40 cellular contexts compared by ENCODE assay signal in the genomic region with DNA sequence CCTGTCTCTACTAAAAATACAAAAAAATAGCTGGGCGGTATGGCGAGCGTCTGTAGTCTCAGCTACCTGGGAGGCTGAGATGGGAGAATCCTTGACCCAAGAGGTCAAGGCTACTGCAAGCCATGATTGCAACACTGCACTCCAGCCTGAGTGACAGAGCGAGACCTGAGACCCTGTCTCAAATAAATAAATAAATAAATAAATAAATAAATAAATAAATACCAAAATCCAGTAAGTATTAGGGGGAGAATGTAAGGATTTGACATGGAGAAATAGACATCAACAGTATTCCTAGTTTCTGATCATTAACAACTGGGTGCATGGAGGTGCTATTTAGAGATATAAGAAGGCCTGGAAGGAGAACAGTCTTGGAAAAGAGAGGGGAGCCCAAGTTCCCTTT.
"Had no signal": no experiment of that assay in that cellular context is flagged by ENCODE, and none has a peak within 500 bp of the region (broad histone marks: within the 10 kb centered on the region; RNA-seq: fewer than 3 reads in every experiment).

No MANE protein-coding gene starts in this region.

- H3K4me3 ChIP-seq: adrenal gland, ascending aorta, body of pancreas, breast epithelium, cardiac muscle cell had no signal

- H3K27ac Mint-ChIP-seq: activated naive CD4-positive, alpha-beta T cell treated with anti-CD3 and anti-CD28 coated beads for 36 hours; activated naive CD4-positive, alpha-beta T cell treated with anti-CD3 and anti-CD28 coated beads, Interleukin-2, amount 10 ng/mL, durations not matched to agents 7 days and 5 days; activated naive CD4-positive, alpha-beta T cell treated with anti-CD3 and anti-CD28 coated beads, Interleukin-2, amount 50 U/mL, for 24 hours; activated naive CD4-positive, alpha-beta T cell treated with anti-CD3 and anti-CD28 coated beads, Interleukin-2, amount 50 U/mL, for 72 hours; activated naive CD8-positive, alpha-beta T cell; activated naive CD8-positive, alpha-beta T cell treated with anti-CD3 and anti-CD28 coated beads for 36 hours; activated naive CD8-positive, alpha-beta T cell treated with anti-CD3 and anti-CD28 coated beads, Interleukin-2, amount 10 ng/mL, durations not matched to agents 7 days and 5 days; activated naive CD8-positive, alpha-beta T cell treated with anti-CD3 and anti-CD28 coated beads, Interleukin-2, amount 50 U/mL, for 24 hours; activated T-cell treated with anti-CD3 and anti-CD28 coated beads, Interleukin-2, amount 50 U/mL, for 24 hours; activated T-cell treated with anti-CD3 and anti-CD28 coated beads, Interleukin-2, amount 50 U/mL, for 72 hours; activated T-helper 1 cell treated with anti-CD3 and anti-CD28 coated beads, Interleukin-12 subunit alpha, Interleukin-12 subunit beta, Interleukin-2, Interleukin-4 antibody, amounts not matched to agents 30 ng/mL and 10 ng/mL and 1 ng/mL, durations not matched to agents 14 hours and 24 hours and 36 hours; activated T-helper 17 cell treated with anti-CD3 and anti-CD28 coated beads, Interleukin-2, amount 50 U/mL, for 72 hours; activated T-helper 2 cell treated with anti-CD3 and anti-CD28 coated beads, Interferon-gamma antibody, Interleukin-2, Interleukin-4, amounts not matched to agents 10 μg/mL and 5 μg/mL and 100 μg/mL, durations not matched to agents 14 hours and 24 hours and 36 hours; brain had no signal

- H3K4me1 Mint-ChIP-seq: activated naive CD4-positive, alpha-beta T cell treated with anti-CD3 and anti-CD28 coated beads, Interleukin-2, amount 50 U/mL, for 24 hours; activated naive CD8-positive, alpha-beta T cell treated with anti-CD3 and anti-CD28 coated beads for 36 hours; activated naive CD8-positive, alpha-beta T cell treated with anti-CD3 and anti-CD28 coated beads, Interleukin-2, amount 50 U/mL, for 24 hours; activated T-helper 17 cell treated with anti-CD3 and anti-CD28 coated beads, Interleukin-2, amount 50 U/mL, for 72 hours; brain; central memory CD8-positive, alpha-beta T cell had no signal

- H3K27me3 Mint-ChIP-seq: activated naive CD4-positive, alpha-beta T cell treated with anti-CD3 and anti-CD28 coated beads, Interleukin-2, amount 10 ng/mL, durations not matched to agents 7 days and 5 days; activated naive CD4-positive, alpha-beta T cell treated with anti-CD3 and anti-CD28 coated beads, Interleukin-2, amount 50 U/mL, for 24 hours; activated naive CD8-positive, alpha-beta T cell; activated naive CD8-positive, alpha-beta T cell treated with anti-CD3 and anti-CD28 coated beads for 36 hours; activated naive CD8-positive, alpha-beta T cell treated with anti-CD3 and anti-CD28 coated beads, Interleukin-2, amount 10 ng/mL, durations not matched to agents 7 days and 5 days; activated naive CD8-positive, alpha-beta T cell treated with anti-CD3 and anti-CD28 coated beads, Interleukin-2, amount 50 U/mL, for 24 hours; activated T-cell treated with anti-CD3 and anti-CD28 coated beads, Interleukin-2, amount 50 U/mL, for 24 hours; activated T-helper 17 cell treated with anti-CD3 and anti-CD28 coated beads, Interleukin-2, amount 50 U/mL, for 72 hours; brain; central memory CD8-positive, alpha-beta T cell had no signal

- H3K27ac ChIP-seq: adrenal gland, ascending aorta, body of pancreas, brain microvascular endothelial cell, breast epithelium, cardiac muscle cell had no signal

- H3K36me3 ChIP-seq: adrenal gland, ascending aorta, brain microvascular endothelial cell, breast epithelium, cardiac muscle cell had no signal

- H3K36me3 Mint-ChIP-seq: activated naive CD4-positive, alpha-beta T cell treated with anti-CD3 and anti-CD28 coated beads, Interleukin-2, amount 10 ng/mL, durations not matched to agents 7 days and 5 days; activated naive CD4-positive, alpha-beta T cell treated with anti-CD3 and anti-CD28 coated beads, Interleukin-2, amount 50 U/mL, for 24 hours; activated naive CD4-positive, alpha-beta T cell treated with anti-CD3 and anti-CD28 coated beads, Interleukin-2, amount 50 U/mL, for 72 hours; activated naive CD8-positive, alpha-beta T cell; activated naive CD8-positive, alpha-beta T cell treated with anti-CD3 and anti-CD28 coated beads for 36 hours; brain had no signal

- FAIRE-seq: astrocyte, bronchial epithelial cell had no signal

- H3K4me3 Mint-ChIP-seq: activated naive CD4-positive, alpha-beta T cell treated with anti-CD3 and anti-CD28 coated beads for 36 hours; activated naive CD4-positive, alpha-beta T cell treated with anti-CD3 and anti-CD28 coated beads, Interleukin-2, amount 10 ng/mL, durations not matched to agents 7 days and 5 days; activated naive CD4-positive, alpha-beta T cell treated with anti-CD3 and anti-CD28 coated beads, Interleukin-2, amount 50 U/mL, for 24 hours; activated naive CD8-positive, alpha-beta T cell; activated naive CD8-positive, alpha-beta T cell treated with anti-CD3 and anti-CD28 coated beads for 36 hours; activated naive CD8-positive, alpha-beta T cell treated with anti-CD3 and anti-CD28 coated beads, Interleukin-2, amount 10 ng/mL, durations not matched to agents 7 days and 5 days; activated naive CD8-positive, alpha-beta T cell treated with anti-CD3 and anti-CD28 coated beads, Interleukin-2, amount 50 U/mL, for 24 hours; activated T-cell treated with anti-CD3 and anti-CD28 coated beads, Interleukin-2, amount 50 U/mL, for 24 hours; activated T-cell treated with anti-CD3 and anti-CD28 coated beads, Interleukin-2, amount 50 U/mL, for 4 hours; activated T-cell treated with anti-CD3 and anti-CD28 coated beads, Interleukin-2, amount 50 U/mL, for 72 hours; activated T-helper 1 cell treated with anti-CD3 and anti-CD28 coated beads, Interleukin-12 subunit alpha, Interleukin-12 subunit beta, Interleukin-2, Interleukin-4 antibody, amounts not matched to agents 30 ng/mL and 10 ng/mL and 1 ng/mL, durations not matched to agents 14 hours and 24 hours and 36 hours; activated T-helper 17 cell treated with anti-CD3 and anti-CD28 coated beads, Interleukin-2, amount 50 U/mL, for 72 hours; brain; central memory CD8-positive, alpha-beta T cell had no signal

- DNase-seq: activated effector memory CD4-positive, alpha-beta T cell treated with anti-CD3 and anti-CD28 coated beads, Interleukin-2, amount 50 U/mL, for 16 hours; activated effector memory CD4-positive, alpha-beta T cell treated with Interleukin-2 at 50 U/mL for 16 hours; activated gamma-delta T cell; activated gamma-delta T cell treated with Interleukin-2 at 50 U/mL for 16 hours; activated naive CD4-positive, alpha-beta T cell; activated naive CD4-positive, alpha-beta T cell treated with anti-CD3 and anti-CD28 coated beads for 36 hours; activated naive CD4-positive, alpha-beta T cell treated with anti-CD3 and anti-CD28 coated beads, Interleukin-2, amount 10 ng/mL, durations not matched to agents 7 days and 5 days; activated naive CD4-positive, alpha-beta T cell treated with anti-CD3 and anti-CD28 coated beads, Interleukin-2, amount 50 U/mL, for 16 hours; activated naive CD4-positive, alpha-beta T cell treated with Interleukin-2 at 50 U/mL for 16 hours; activated naive CD8-positive, alpha-beta T cell treated with anti-CD3 and anti-CD28 coated beads for 36 hours; activated naive CD8-positive, alpha-beta T cell treated with anti-CD3 and anti-CD28 coated beads, Interleukin-2, amount 10 ng/mL, durations not matched to agents 7 days and 5 days; activated naive CD8-positive, alpha-beta T cell treated with anti-CD3 and anti-CD28 coated beads, Interleukin-2, amount 50 U/mL, for 24 hours; activated T-cell treated with anti-CD3 and anti-CD28 coated beads, Interleukin-2, amount 50 U/mL, for 1 hour; activated T-cell treated with anti-CD3 and anti-CD28 coated beads, Interleukin-2, amount 50 U/mL, for 24 hours; activated T-cell treated with anti-CD3 and anti-CD28 coated beads, Interleukin-2, amount 50 U/mL, for 4 hours; activated T-cell treated with anti-CD3 and anti-CD28 coated beads, Interleukin-2, amount 50 U/mL, for 48 hours; activated T-cell treated with anti-CD3 and anti-CD28 coated beads, Interleukin-2, amount 50 U/mL, for 72 hours; adrenal gland; amniotic stem cell; amygdala; anterior cingulate cortex; aorta; body of pancreas; brain microvascular endothelial cell; caudate nucleus; central memory CD4-positive, alpha-beta T cell; cerebellar nuclear complex had no signal

- ATAC-seq: activated naive CD4-positive, alpha-beta T cell treated with anti-CD3 and anti-CD28 coated beads, Interleukin-2, amount 50 U/mL, for 72 hours; activated naive CD8-positive, alpha-beta T cell treated with anti-CD3 and anti-CD28 coated beads, Interleukin-2, amount 50 U/mL, for 24 hours; activated T-cell treated with anti-CD3 and anti-CD28 coated beads, Interleukin-2, amount 50 U/mL, for 4 hours; activated T-cell treated with anti-CD3 and anti-CD28 coated beads, Interleukin-2, amount 50 U/mL, for 72 hours; activated T-helper 17 cell treated with anti-CD3 and anti-CD28 coated beads, Interleukin-2, amount 50 U/mL, for 72 hours; body of pancreas had no signal

- H3K27me3 ChIP-seq: adrenal gland, ascending aorta, body of pancreas, brain microvascular endothelial cell, breast epithelium, cardiac muscle cell had no signal

- H3K9me3 Mint-ChIP-seq: activated naive CD4-positive, alpha-beta T cell treated with anti-CD3 and anti-CD28 coated beads, Interleukin-2, amount 50 U/mL, for 24 hours; brain had no signal

- H3K4me1 ChIP-seq: adrenal gland, ascending aorta, body of pancreas, breast epithelium had no signal

- H3K9me3 ChIP-seq: adrenal gland, breast epithelium had no signal
